In genomic region chr9:71608021-71608420, GRCh38 we compare ENCODE assay signal across 1 cellular context.
TF ChIP-seq lines count a peak whose summit lies in the region.

No MANE protein-coding gene starts in this region.

TF ChIP-seq in GM23338, 12 proteins besides CTCF, POLR2A, EP300 and RAD21 (continued from another document):
- TF ChIP-seq ZNF462 (CRISPR knock-in tag; IDR thresholded peaks at IDR 0.05) (no peak), EZH2 (IDR thresholded peaks at IDR 0.05; ENCODE audit: low read depth, unreplicated experiment) (no peak), REST (IDR thresholded peaks at IDR 0.05; ENCODE audit: unreplicated experiment) (no peak), ETS1 (IDR thresholded peaks at IDR 0.05) (no peak)
